ENCODE assay signal across 20 cellular contexts in the genomic region with DNA sequence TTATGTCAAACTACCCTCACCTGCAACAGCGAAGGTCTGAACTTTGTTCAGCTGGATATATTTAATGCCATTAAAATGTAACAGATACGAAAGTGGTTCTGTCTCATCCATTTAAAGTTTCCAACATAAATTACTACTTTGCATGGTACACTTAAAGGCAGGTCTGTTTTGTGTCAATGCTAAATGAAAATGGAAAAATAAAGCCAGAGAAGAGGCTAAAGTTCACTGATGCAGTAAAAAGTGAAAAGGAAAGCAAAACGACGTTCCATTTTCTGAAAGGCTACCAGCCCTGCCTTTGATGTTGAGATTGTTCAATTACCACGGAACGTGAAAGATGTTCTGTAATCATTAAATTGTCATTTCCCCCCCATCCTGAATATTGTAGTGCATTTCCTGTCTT.
"Had no signal": no experiment of that assay in that cellular context is flagged by ENCODE, and none has a peak within 500 bp of the region (broad histone marks: within the 10 kb centered on the region; RNA-seq: fewer than 3 reads in every experiment).

No MANE protein-coding gene starts in this region.

- FAIRE-seq: bronchial epithelial cell, TTC549 had no signal

- H3K27ac Mint-ChIP-seq: activated naive CD4-positive, alpha-beta T cell treated with anti-CD3 and anti-CD28 coated beads, Interleukin-2, amount 50 U/mL, for 72 hours; activated T-helper 1 cell treated with anti-CD3 and anti-CD28 coated beads, Interleukin-12 subunit alpha, Interleukin-12 subunit beta, Interleukin-2, Interleukin-4 antibody, amounts not matched to agents 30 ng/mL and 10 ng/mL and 1 ng/mL, durations not matched to agents 14 hours and 24 hours and 36 hours; progenitor cell of endocrine pancreas; stimulated activated naive CD8-positive, alpha-beta T cell treated with anti-CD3 and anti-CD28 coated beads, Interleukin-15, amount 100 ng/mL, for 72 hours; T-helper 2 cell treated with Interferon-gamma antibody and Interleukin-4, amounts not matched to agents 5 μg/mL and 100 μg/mL, for 36 hours had no signal

- H3K4me3 ChIP-seq: adrenal gland, esophagus squamous epithelium, lung, upper lobe of left lung had no signal

- DNase-seq: activated CD4-positive, alpha-beta T cell treated with anti-CD3 and anti-CD28 coated beads, Interleukin-2, amount 50 U/mL, for 4 hours; activated gamma-delta T cell treated with Interleukin-2 at 50 U/mL for 16 hours; adrenal gland; cerebellar nuclear complex; cortex of kidney; effector CD8-positive, alpha-beta T cell; esophagus squamous epithelium; foreskin fibroblast; midbrain; stimulated activated CD4-positive, alpha-beta T cell treated with anti-CD3 and anti-CD28 coated beads, Interleukin-15, amount 100 ng/mL, for 24 hours; stimulated activated CD4-positive, alpha-beta T cell treated with anti-CD3 and anti-CD28 coated beads, Interleukin-4, amount 100 ng/mL, for 1 hour; stimulated activated naive CD8-positive, alpha-beta T cell treated with anti-CD3 and anti-CD28 coated beads, Interleukin-15, amount 100 ng/mL, for 72 hours; upper lobe of left lung had no signal

- ATAC-seq: activated naive CD4-positive, alpha-beta T cell treated with anti-CD3 and anti-CD28 coated beads, Interleukin-2, amount 50 U/mL, for 72 hours; stimulated activated naive CD8-positive, alpha-beta T cell treated with anti-CD3 and anti-CD28 coated beads, Interleukin-15, amount 100 ng/mL, for 72 hours had no signal

- H3K27me3 Mint-ChIP-seq: stimulated activated naive CD8-positive, alpha-beta T cell treated with anti-CD3 and anti-CD28 coated beads, Interleukin-15, amount 100 ng/mL, for 72 hours had no signal

- H3K9me3 ChIP-seq: adrenal gland, esophagus squamous epithelium, upper lobe of left lung had no signal

- H3K4me1 Mint-ChIP-seq: stimulated activated naive CD8-positive, alpha-beta T cell treated with anti-CD3 and anti-CD28 coated beads, Interleukin-15, amount 100 ng/mL, for 72 hours had no signal

- H3K27ac ChIP-seq: adrenal gland, esophagus squamous epithelium, upper lobe of left lung had no signal

- H3K27me3 ChIP-seq: adrenal gland, esophagus squamous epithelium, upper lobe of left lung had no signal

- H3K36me3 ChIP-seq: adrenal gland, esophagus squamous epithelium, upper lobe of left lung had no signal

- H3K4me1 ChIP-seq: adrenal gland had no signal

- H3K4me3 Mint-ChIP-seq: activated T-helper 1 cell treated with anti-CD3 and anti-CD28 coated beads, Interleukin-12 subunit alpha, Interleukin-12 subunit beta, Interleukin-2, Interleukin-4 antibody, amounts not matched to agents 30 ng/mL and 10 ng/mL and 1 ng/mL, durations not matched to agents 14 hours and 24 hours and 36 hours; stimulated activated naive CD8-positive, alpha-beta T cell treated with anti-CD3 and anti-CD28 coated beads, Interleukin-15, amount 100 ng/mL, for 72 hours; T-helper 2 cell treated with Interferon-gamma antibody and Interleukin-4, amounts not matched to agents 5 μg/mL and 100 μg/mL, for 36 hours had no signal
